In the genomic region with DNA sequence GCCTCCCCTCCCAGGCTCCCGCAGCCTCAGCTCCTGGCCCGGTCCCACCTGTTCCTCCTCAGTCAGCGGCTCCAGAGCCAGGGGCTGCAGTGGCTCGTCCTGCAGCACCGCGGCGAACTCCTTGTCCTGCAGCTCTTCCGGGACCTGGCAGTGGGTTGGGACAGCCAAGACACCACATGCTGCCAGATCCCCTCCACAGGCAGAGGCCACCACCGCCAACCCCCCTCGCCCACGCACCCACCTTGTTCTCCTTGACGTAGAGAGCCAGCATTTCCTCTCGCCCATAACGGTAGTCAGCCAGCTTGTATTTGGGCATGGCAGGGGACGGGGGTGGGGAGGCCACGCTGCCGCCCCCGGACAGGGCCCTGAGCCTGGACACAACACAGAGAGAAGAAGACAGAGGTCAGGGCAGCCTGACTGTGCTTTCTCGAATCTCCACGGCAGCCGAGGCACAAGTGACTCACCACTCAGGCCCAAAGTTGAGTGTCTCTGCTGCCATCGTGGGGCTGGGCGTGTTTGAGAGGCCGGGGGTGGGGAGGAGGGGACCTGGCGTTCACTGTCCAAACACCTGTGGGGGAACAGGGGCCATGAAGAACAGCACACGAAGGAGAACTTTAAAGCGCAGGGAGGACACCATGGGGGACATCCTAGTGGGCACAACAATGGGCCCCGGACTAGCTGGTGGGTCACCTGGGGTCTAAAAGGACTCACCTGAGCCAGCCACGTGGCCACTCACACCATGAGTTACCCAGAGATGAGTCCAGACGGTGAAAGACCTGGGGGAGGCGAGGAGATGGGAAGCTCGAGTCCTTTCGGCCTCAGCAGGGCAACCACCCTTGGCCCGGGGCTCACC, we compare ENCODE assay signal across 22 cellular contexts. TPM values are rescaled to one million over a fixed set of nuclear protein-coding genes. Genes with fewer than 3 reads are reported as not detected.
A peak's percentile ranks its signal among the peaks of the same experiment; 100 is the strongest.
DNase-seq lines count a peak whose midpoint lies in the region; ATAC-seq and TF ChIP-seq lines count a peak whose summit lies in the region.
"Had no signal": no experiment of that assay in that cellular context is flagged by ENCODE, and none has a peak within 500 bp of the region (broad histone marks: within the 10 kb centered on the region; RNA-seq: fewer than 3 reads in every experiment).

No MANE protein-coding gene starts in this region.

- H3K36me3 ChIP-seq in HEK293 (ENCODE audit: control insufficient read depth in 2 of 2, insufficient read depth in 1 of 2, low read length in 2 of 2) (peaks cover 0 to 74% of the 10 kb centered on the region in 2 experiments; a peak in 2 of 3 replicates), skeletal muscle satellite cell (ENCODE audit: insufficient read depth, low read length) (peaks cover 46% of the 10 kb centered on the region)
- H3K36me3 ChIP-seq: ovary had no signal

- intact Hi-C loops in activated CD8-positive, alpha-beta T cell treated with anti-CD3 and anti-CD28 coated beads for 36 hours (cut with micrococcal nuclease) = no loop called here

- H3K27me3 ChIP-seq in skeletal muscle satellite cell (ENCODE audit: control insufficient read depth, insufficient read depth, low read length) = no peaks in the 10 kb centered on the region
- H3K27me3 ChIP-seq: ovary had no signal

- H3K4me1 Mint-ChIP-seq in activated CD8-positive, alpha-beta T cell treated with anti-CD3 and anti-CD28 coated beads for 36 hours (ENCODE audit: low read depth) = peaks cover 43% of the 10 kb centered on the region
- peaks cover 24% of the 10 kb centered on the region for H3K4me1 Mint-ChIP-seq in activated CD8-positive, alpha-beta T cell treated with anti-CD3 and anti-CD28 coated beads, Interleukin-2, amount 10 ng/mL, durations not matched to agents 7 days and 5 days (ENCODE audit: low read depth)
- peaks cover 20 to 25% of the 10 kb centered on the region in 2 donors for H3K4me1 Mint-ChIP-seq in effector memory CD8-positive, alpha-beta T cell (ENCODE audit: low read depth in 2 of 2)

- no peak overlapping the region for H3K27ac Mint-ChIP-seq in activated CD8-positive, alpha-beta T cell treated with anti-CD3 and anti-CD28 coated beads for 36 hours
- H3K27ac Mint-ChIP-seq in activated CD8-positive, alpha-beta T cell treated with anti-CD3 and anti-CD28 coated beads, Interleukin-2, amount 10 ng/mL, durations not matched to agents 7 days and 5 days = no peak overlapping the region
- H3K27ac Mint-ChIP-seq in effector memory CD8-positive, alpha-beta T cell = peak overlapping the region; percentile 8 to 78
- H3K27ac Mint-ChIP-seq: activated CD4-positive, alpha-beta T cell treated with anti-CD3 and anti-CD28 coated beads, Interleukin-2, amount 10 ng/mL, durations not matched to agents 24 days and 14 days had no signal

- H3K4me3 ChIP-seq in HEK293 (ENCODE audit: low read depth, low read length) (no peak overlapping the region), skeletal muscle satellite cell (ENCODE audit: low read length) (no peak overlapping the region)
- H3K4me3 ChIP-seq: ovary, thoracic aorta had no signal

- no peaks in the 10 kb centered on the region for H3K27me3 Mint-ChIP-seq in activated CD8-positive, alpha-beta T cell treated with anti-CD3 and anti-CD28 coated beads for 36 hours
- H3K27me3 Mint-ChIP-seq in activated CD8-positive, alpha-beta T cell treated with anti-CD3 and anti-CD28 coated beads, Interleukin-2, amount 10 ng/mL, durations not matched to agents 7 days and 5 days (ENCODE audit: low read depth) = no peaks in the 10 kb centered on the region
- H3K27me3 Mint-ChIP-seq in effector memory CD8-positive, alpha-beta T cell = no peaks in the 10 kb centered on the region
- H3K27me3 Mint-ChIP-seq: activated CD4-positive, alpha-beta T cell treated with anti-CD3 and anti-CD28 coated beads, Interleukin-2, amount 10 ng/mL, durations not matched to agents 24 days and 14 days had no signal

- H3K27ac ChIP-seq in HEK293 (ENCODE audit: extremely low read depth, low read depth, low read length) = no peak overlapping the region
- H3K27ac ChIP-seq: 22Rv1, ovary, thoracic aorta had no signal

- peak overlapping the region; percentile 54 for H3K4me2 ChIP-seq in skeletal muscle satellite cell (ENCODE audit: low read length)

- no peak overlapping the region for H3K4me3 Mint-ChIP-seq in activated CD8-positive, alpha-beta T cell treated with anti-CD3 and anti-CD28 coated beads for 36 hours
- H3K4me3 Mint-ChIP-seq in activated CD8-positive, alpha-beta T cell treated with anti-CD3 and anti-CD28 coated beads, Interleukin-2, amount 10 ng/mL, durations not matched to agents 7 days and 5 days = no peak overlapping the region
- no peak overlapping the region for H3K4me3 Mint-ChIP-seq in effector memory CD8-positive, alpha-beta T cell
- H3K4me3 Mint-ChIP-seq: activated CD4-positive, alpha-beta T cell treated with anti-CD3 and anti-CD28 coated beads, Interleukin-2, amount 10 ng/mL, durations not matched to agents 24 days and 14 days had no signal

- peak; percentile 30 for DNase-seq in activated CD8-positive, alpha-beta T cell treated with anti-CD3 and anti-CD28 coated beads for 36 hours
- DNase-seq in activated CD8-positive, alpha-beta T cell treated with anti-CD3 and anti-CD28 coated beads, Interleukin-2, amount 10 ng/mL, durations not matched to agents 7 days and 5 days = no peak
- DNase-seq in effector memory CD8-positive, alpha-beta T cell = no peak
- DNase-seq in D341Med (ENCODE audit: low spot score) (no peak), NCI-H1417 treated with DMSO at 0.1 percent for 48 hours (lab: John Stamatoyannopoulos, UW) (no peak)
- DNase-seq: activated CD4-positive, alpha-beta T cell treated with anti-CD3 and anti-CD28 coated beads, Interleukin-2, amount 10 ng/mL, durations not matched to agents 24 days and 14 days; amniotic stem cell; cerebellar nuclear complex; DMS153; foreskin melanocyte; left colon; NCI-H1417; ovary; stimulated activated CD4-positive, alpha-beta T cell treated with anti-CD3 and anti-CD28 coated beads, Interleukin-4, amount 100 ng/mL, for 1 hour had no signal

- H3K4me1 ChIP-seq in HEK293 (ENCODE audit: control insufficient read depth, insufficient read depth, low read length) (peaks cover 2% of the 10 kb centered on the region; the same call in 1 of the 2 replicates), skeletal muscle satellite cell (ENCODE audit: control insufficient read depth, insufficient read depth, low read length) (peaks cover 29% of the 10 kb centered on the region)

- no peaks in the 10 kb centered on the region for H3K9me3 ChIP-seq in HEK293 (ENCODE audit: control insufficient read depth, insufficient read depth, low read depth, low read length)
- H3K9me3 ChIP-seq in skeletal muscle satellite cell (replicated peaks; ENCODE audit: low read length) = no peaks in the 10 kb centered on the region
- H3K9me3 ChIP-seq: ovary, thoracic aorta had no signal

- TF ChIP-seq CTCF in activated CD8-positive, alpha-beta T cell treated with anti-CD3 and anti-CD28 coated beads for 36 hours (IDR thresholded peaks at IDR 0.05) = no peak
- no peak for TF ChIP-seq CTCF in HEK293 (tag by site-specific recombination; IDR thresholded peaks at IDR 0.05)

- ATAC-seq in activated CD8-positive, alpha-beta T cell treated with anti-CD3 and anti-CD28 coated beads for 36 hours = no peak
- ATAC-seq in activated CD8-positive, alpha-beta T cell treated with anti-CD3 and anti-CD28 coated beads, Interleukin-2, amount 10 ng/mL, durations not matched to agents 7 days and 5 days = no peak
- ATAC-seq in effector memory CD8-positive, alpha-beta T cell (replicated peaks) = no peak
- no peak for ATAC-seq in HG03039 (IDR thresholded peaks at IDR 0.05; ENCODE audit: unreplicated experiment)
- ATAC-seq: left colon, Panc1 had no signal

- POLR2A ChIA-PET in activated CD8-positive, alpha-beta T cell treated with anti-CD3 and anti-CD28 coated beads for 36 hours (lab: Charles Lee) = interaction anchor here (1.4 to 8.3 kb wide), 2 partner anchors 10 to 219 kb away, joined by 3 to 94 read pairs; no protein-coding TSS in a partner anchor
- POLR2A ChIA-PET in activated CD8-positive, alpha-beta T cell treated with anti-CD3 and anti-CD28 coated beads, Interleukin-2, amount 10 ng/mL, durations not matched to agents 7 days and 5 days (lab: Charles Lee) = interaction anchor here (1.3 kb wide), 1 partner anchor 102 kb away, joined by 5 read pairs; the partner anchor contains the start of genes FBXO24 and LRCH4
- POLR2A ChIA-PET in HEK293 (lab: Yijun Ruan, JAX) = interaction anchor here (0.6 to 1.1 kb wide), 3 partner anchors 17 to 163 kb away, joined by 3 to 4 read pairs (median 4); partner anchors contain the start of gene POP7

- CTCF ChIA-PET in activated CD8-positive, alpha-beta T cell treated with anti-CD3 and anti-CD28 coated beads for 36 hours (lab: Charles Lee) = interaction anchor here (1.2 to 10.1 kb wide), 5 partner anchors 9 to 124 kb away, joined by 3 to 162 read pairs (median 4); partner anchors contain the start of gene POP7
- CTCF ChIA-PET in activated CD8-positive, alpha-beta T cell treated with anti-CD3 and anti-CD28 coated beads, Interleukin-2, amount 10 ng/mL, durations not matched to agents 7 days and 5 days (lab: Charles Lee) = interaction anchor here (9.0 kb wide), 1 partner anchor 17 kb away, joined by 128 read pairs; the partner anchor contains the start of gene POP7
- CTCF ChIA-PET in HEK293 (lab: Yijun Ruan, JAX) = interaction anchor here (1.1 to 5.5 kb wide), 2 partner anchors 14 to 124 kb away, joined by 7 to 37 read pairs; no protein-coding TSS in a partner anchor

- H3K9ac ChIP-seq in skeletal muscle satellite cell (ENCODE audit: low read depth, low read length) = no peak overlapping the region

- H3K36me3 Mint-ChIP-seq in activated CD8-positive, alpha-beta T cell treated with anti-CD3 and anti-CD28 coated beads for 36 hours (ENCODE audit: low read depth) = peaks cover 16% of the 10 kb centered on the region
- peaks cover 23% of the 10 kb centered on the region for H3K36me3 Mint-ChIP-seq in activated CD8-positive, alpha-beta T cell treated with anti-CD3 and anti-CD28 coated beads, Interleukin-2, amount 10 ng/mL, durations not matched to agents 7 days and 5 days (ENCODE audit: low read depth)
- peaks cover 49% of the 10 kb centered on the region for H3K36me3 Mint-ChIP-seq in effector memory CD8-positive, alpha-beta T cell (ENCODE audit: insufficient read depth)

- H3K9me3 Mint-ChIP-seq in activated CD8-positive, alpha-beta T cell treated with anti-CD3 and anti-CD28 coated beads for 36 hours = no peaks in the 10 kb centered on the region
- no peaks in the 10 kb centered on the region for H3K9me3 Mint-ChIP-seq in activated CD8-positive, alpha-beta T cell treated with anti-CD3 and anti-CD28 coated beads, Interleukin-2, amount 10 ng/mL, durations not matched to agents 7 days and 5 days (ENCODE audit: insufficient read depth)
- H3K9me3 Mint-ChIP-seq in effector memory CD8-positive, alpha-beta T cell = no peaks in the 10 kb centered on the region
- H3K9me3 Mint-ChIP-seq: activated CD4-positive, alpha-beta T cell treated with anti-CD3 and anti-CD28 coated beads, Interleukin-2, amount 10 ng/mL, durations not matched to agents 24 days and 14 days had no signal

RNA-seq across cellular contexts. Expression of gene GIGYF1, which starts 6.1 kb away (rescaled TPM):
- 10 to 100 TPM; 36.9 to 41.5 TPM for total RNA-seq in activated CD8-positive, alpha-beta T cell treated with anti-CD3 and anti-CD28 coated beads for 36 hours
- total RNA-seq in activated CD8-positive, alpha-beta T cell treated with anti-CD3 and anti-CD28 coated beads, Interleukin-2, amount 10 ng/mL, durations not matched to agents 7 days and 5 days = 10 to 100 TPM; 42.1 to 43.0 TPM
- total RNA-seq in skeletal muscle satellite cell (2012; rRNA removed) = 14.6 and 15.5 TPM in 2 replicates

RNA-seq across cellular contexts. Expression of gene GNB2, which starts 14.4 kb away (rescaled TPM):
- 100 to 1,000 TPM; 192 TPM for total RNA-seq in activated CD8-positive, alpha-beta T cell treated with anti-CD3 and anti-CD28 coated beads for 36 hours
- total RNA-seq in activated CD8-positive, alpha-beta T cell treated with anti-CD3 and anti-CD28 coated beads, Interleukin-2, amount 10 ng/mL, durations not matched to agents 7 days and 5 days = 100 to 1,000 TPM; 274 to 286 TPM
- 92.8 and 107 TPM in 2 replicates for total RNA-seq in skeletal muscle satellite cell (2012; rRNA removed)

RNA-seq across cellular contexts. Expression of gene POP7, which starts 18.0 kb away (rescaled TPM):
- total RNA-seq in activated CD8-positive, alpha-beta T cell treated with anti-CD3 and anti-CD28 coated beads for 36 hours = 10 to 100 TPM; 47.4 to 48.1 TPM
- total RNA-seq in activated CD8-positive, alpha-beta T cell treated with anti-CD3 and anti-CD28 coated beads, Interleukin-2, amount 10 ng/mL, durations not matched to agents 7 days and 5 days = 10 to 100 TPM; 43.6 to 48.3 TPM
- 47.4 and 57.7 TPM in 2 replicates for total RNA-seq in skeletal muscle satellite cell (2012; rRNA removed)

RNA-seq across cellular contexts. Expression of gene ACTL6B, which starts 31.7 kb away (rescaled TPM):
- total RNA-seq in activated CD8-positive, alpha-beta T cell treated with anti-CD3 and anti-CD28 coated beads for 36 hours = not detected
- total RNA-seq in activated CD8-positive, alpha-beta T cell treated with anti-CD3 and anti-CD28 coated beads, Interleukin-2, amount 10 ng/mL, durations not matched to agents 7 days and 5 days = not detected
- not detected in 2 replicates for total RNA-seq in skeletal muscle satellite cell (2012; rRNA removed)
- total RNA-seq: activated CD4-positive, alpha-beta T cell treated with anti-CD3 and anti-CD28 coated beads, Interleukin-2, amount 10 ng/mL, durations not matched to agents 24 days and 14 days; H4; ovary; skeletal muscle tissue; thoracic aorta had no signal

RNA-seq across cellular contexts. Expression of gene EPO, which starts 32.3 kb away (rescaled TPM):
- total RNA-seq in activated CD8-positive, alpha-beta T cell treated with anti-CD3 and anti-CD28 coated beads for 36 hours = not detected
- not detected for total RNA-seq in activated CD8-positive, alpha-beta T cell treated with anti-CD3 and anti-CD28 coated beads, Interleukin-2, amount 10 ng/mL, durations not matched to agents 7 days and 5 days
- total RNA-seq in skeletal muscle satellite cell (2012; rRNA removed) = not detected in 2 replicates
- total RNA-seq: H4, left colon, skeletal muscle tissue, thoracic aorta had no signal

Comparison
In these comparisons a context has a peak if more than half of its experiments do, and no peak if none do; other contexts are left out.
1. H3K27ac Mint-ChIP-seq: peak in effector memory CD8-positive, alpha-beta T cell (2 of 2); none in activated CD8-positive, alpha-beta T cell treated with anti-CD3 and anti-CD28 coated beads for 36 hours (single experiment) and activated CD8-positive, alpha-beta T cell treated with anti-CD3 and anti-CD28 coated beads, Interleukin-2, amount 10 ng/mL, durations not matched to agents 7 days and 5 days (single experiment).